ENCODE assay signal across 14 cellular contexts in the genomic region with DNA sequence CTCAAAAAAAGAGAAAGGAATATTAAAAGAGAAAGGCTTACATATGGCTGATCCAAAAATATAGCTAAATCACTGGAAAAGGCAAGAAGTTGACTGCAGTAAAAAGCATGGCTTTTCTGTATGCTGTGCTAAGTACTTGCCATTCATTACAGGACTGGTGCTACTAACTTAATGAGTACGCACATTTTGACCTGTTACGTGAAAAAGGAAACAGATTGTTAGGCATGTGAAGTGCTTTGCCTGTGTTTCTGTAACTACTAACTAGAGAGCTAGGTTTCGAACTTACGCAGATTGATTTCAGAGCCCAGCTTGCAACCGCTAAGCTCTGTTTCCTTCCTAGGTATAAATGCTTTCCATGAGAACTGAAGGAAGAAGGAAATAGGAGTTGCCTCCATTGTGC. TPM values are rescaled to one million over a fixed set of nuclear protein-coding genes. Genes with fewer than 3 reads are reported as not detected.
"Had no signal": no experiment of that assay in that cellular context is flagged by ENCODE, and none has a peak within 500 bp of the region (broad histone marks: within the 10 kb centered on the region; RNA-seq: fewer than 3 reads in every experiment).

No MANE protein-coding gene starts in this region.

- H3K27me3 Mint-ChIP-seq: activated CD4-positive, alpha-beta T cell treated with anti-CD3 and anti-CD28 coated beads, Interleukin-2, amount 10 ng/mL, durations not matched to agents 7 days and 5 days had no signal

- H3K9me3 Mint-ChIP-seq: activated CD4-positive, alpha-beta T cell treated with anti-CD3 and anti-CD28 coated beads, Interleukin-2, amount 10 ng/mL, durations not matched to agents 7 days and 5 days had no signal

- ATAC-seq: gastrocnemius medialis, heart right ventricle, left lobe of liver, WTC11 had no signal

- H3K27ac Mint-ChIP-seq: WTC11 had no signal

- DNase-seq: activated CD4-positive, alpha-beta T cell treated with anti-CD3 and anti-CD28 coated beads, Interleukin-2, amount 10 ng/mL, durations not matched to agents 7 days and 5 days; gastrocnemius medialis; heart right ventricle; islet precursor cell; sigmoid colon; stimulated activated CD4-positive, alpha-beta T cell treated with anti-CD3 and anti-CD28 coated beads, Interleukin-12 subunit alpha, Interleukin-12 subunit beta, amount 100 ng/mL, for 4 hours; stimulated activated naive CD4-positive, alpha-beta T cell treated with Interleukin-2 at 50 U/mL for 16 hours; upper lobe of left lung had no signal

RNA-seq across cellular contexts. Expression of gene IL5RA, which starts 19.4 kb away (rescaled TPM):
- total RNA-seq: activated CD4-positive, alpha-beta T cell treated with anti-CD3 and anti-CD28 coated beads, Interleukin-2, amount 10 ng/mL, durations not matched to agents 7 days and 5 days; cardiac muscle cell; fibroblast of lung; gastrocnemius medialis; left lobe of liver; osteoblast; SK-MEL-5; WTC11 had no signal
